8 cellular contexts compared by ENCODE assay signal in genomic region chr3:97763586-97764148, GRCh38. TPM values are rescaled to one million over a fixed set of nuclear protein-coding genes. Genes with fewer than 3 reads are reported as not detected.
DNase-seq lines count a peak whose midpoint lies in the region; ATAC-seq and TF ChIP-seq lines count a peak whose summit lies in the region.

No MANE protein-coding gene starts in this region.

- no peak for ATAC-seq in GM21529 (IDR thresholded peaks at IDR 0.05; ENCODE audit: unreplicated experiment)

- H3K27me3 Mint-ChIP-seq in CD8-positive, alpha-beta memory T cell = no peaks in the 10 kb centered on the region
- no peaks in the 10 kb centered on the region for H3K27me3 Mint-ChIP-seq in nephron (ENCODE audit: low read depth)

- no peaks in the 10 kb centered on the region for H3K27me3 ChIP-seq in CD8-positive, alpha-beta memory T cell (ENCODE audit: insufficient read depth, low read length, poor library complexity, severe bottlenecking)

- H3K36me3 Mint-ChIP-seq in CD8-positive, alpha-beta memory T cell = peaks cover 0 to 9% (median 2%) of the 10 kb centered on the region in 3 donors
- H3K36me3 Mint-ChIP-seq in nephron (ENCODE audit: low read depth) = no peaks in the 10 kb centered on the region

- H3K9me3 ChIP-seq in CD8-positive, alpha-beta memory T cell (ENCODE audit: low read length) = no peaks in the 10 kb centered on the region
- H3K9me3 ChIP-seq in KOPT-K1 (ENCODE audit: insufficient read depth, low read length, poor library complexity, severe bottlenecking) = no peaks in the 10 kb centered on the region

- H3K27ac Mint-ChIP-seq in CD8-positive, alpha-beta memory T cell = peak overlapping the region; percentile 79 to 99 (median 96)
- peak overlapping the region; percentile 98 to 99 (median 99) for H3K27ac Mint-ChIP-seq in nephron

- TF ChIP-seq CTCF in choroid plexus epithelial cell (conservative IDR thresholded peaks at IDR 0.05; ENCODE audit: low read depth, low read length) = no peak
- TF ChIP-seq CTCF in nephron (IDR thresholded peaks at IDR 0.05; ENCODE audit: unreplicated experiment in 3 of 3) = no peak

- POLR2A ChIA-PET in CD8-positive, alpha-beta memory T cell (lab: Charles Lee) = no interaction called here

- H3K4me1 Mint-ChIP-seq in CD8-positive, alpha-beta memory T cell = peaks cover 21 to 42% (median 37%) of the 10 kb centered on the region in 3 donors
- H3K4me1 Mint-ChIP-seq in nephron = peaks cover 22% of the 10 kb centered on the region

- DNase-seq in CD8-positive, alpha-beta memory T cell = no peak
- DNase-seq in choroid plexus epithelial cell (ENCODE audit: low read depth) = peak; percentile 1
- no peak for DNase-seq in HT-29 (ENCODE audit: low spot score)
- no peak for DNase-seq in iPS-NIHi7 (ENCODE audit: extremely low spot score)
- no peak for DNase-seq in effector CD4-positive, alpha-beta T cell

- CTCF ChIA-PET in CD8-positive, alpha-beta memory T cell (lab: Charles Lee) = interaction anchor here (1.2 to 1.5 kb wide), 2 partner anchors 258 to 277 kb away, joined by 3 read pairs; no protein-coding TSS in a partner anchor

- H3K9me3 Mint-ChIP-seq in CD8-positive, alpha-beta memory T cell = no peaks in the 10 kb centered on the region
- H3K9me3 Mint-ChIP-seq in nephron = no peaks in the 10 kb centered on the region

- peaks cover 17% of the 10 kb centered on the region for H3K4me1 ChIP-seq in CD8-positive, alpha-beta memory T cell (ENCODE audit: insufficient read depth, low read length)

- peak overlapping the region; percentile 95 to 100 (median 97) for H3K4me3 Mint-ChIP-seq in CD8-positive, alpha-beta memory T cell
- H3K4me3 Mint-ChIP-seq in nephron = peak overlapping the region; percentile 96 to 99 (median 97)

- no peak overlapping the region for H3K27ac ChIP-seq in CD8-positive, alpha-beta memory T cell (ENCODE audit: low read depth, low read length)
- peak overlapping the region; percentile 62 for H3K27ac ChIP-seq in KOPT-K1 (ENCODE audit: low read depth, low read length, poor library complexity, severe bottlenecking)

- H3K36me3 ChIP-seq in CD8-positive, alpha-beta memory T cell (ENCODE audit: insufficient read depth, low read length) = no peaks in the 10 kb centered on the region
- H3K36me3 ChIP-seq in KOPT-K1 (ENCODE audit: insufficient read depth, low read length) = no peaks in the 10 kb centered on the region

- peak overlapping the region; percentile 98 for H3K4me3 ChIP-seq in CD8-positive, alpha-beta memory T cell (ENCODE audit: low read length)
- H3K4me3 ChIP-seq in choroid plexus epithelial cell (ENCODE audit: low read depth, low read length) = peak overlapping the region; percentile 86

RNA-seq across cellular contexts. Expression of gene ARL6, which starts 0.9 kb away (rescaled TPM):
- total RNA-seq in CD8-positive, alpha-beta memory T cell = 10 to 100 TPM in 1 of 2 experiments, 1 to 10 TPM in 1; 9.8 to 10.2 TPM
- polyA plus RNA-seq in CD8-positive, alpha-beta memory T cell = 3.5 TPM
- 2.7 and 3.7 TPM in 2 replicates for total RNA-seq in HT-29 (2014; rRNA removed; shearing (Covaris generic))

RNA-seq across cellular contexts. Expression of gene CRYBG3, which starts 58.1 kb away (rescaled TPM):
- 1 to 10 TPM; 4.5 to 5.5 TPM for total RNA-seq in CD8-positive, alpha-beta memory T cell
- 1.5 TPM for polyA plus RNA-seq in CD8-positive, alpha-beta memory T cell
- total RNA-seq in HT-29 (2014; rRNA removed; shearing (Covaris generic)) = 6.9 and 9.8 TPM in 2 replicates
